Comparison of ENCODE assay signal across 8 cellular contexts in genomic region chr19:57613941-57614743, GRCh38. TPM values are rescaled to one million over a fixed set of nuclear protein-coding genes. Genes with fewer than 3 reads are reported as not detected.
DNase-seq lines count a peak whose midpoint lies in the region; ATAC-seq, FAIRE-seq and TF ChIP-seq lines count a peak whose summit lies in the region.

Gene ZNF134, plus strand, starts transcription at chr19:57614242. Its CDS starts 5,227 bp downstream, at chr19:57619469.

- peak; percentile 79 for TF ChIP-seq POLR2A in GM12892 (IDR thresholded peaks at IDR 0.05; ENCODE audit: low read depth, low read length)

- DNase-seq in GM12892 (ENCODE audit: insufficient read length) (peak; percentile 91), NCI-H187 treated with DMSO at 0.1 percent for 48 hours (lab: John Stamatoyannopoulos, UW) (peak; percentile 47), T-helper 9 cell (peak; percentile 79), astrocyte of the hippocampus (ENCODE audit: low read depth, low spot score) (peak; percentile 96), hypothalamus (lab: John Stamatoyannopoulos, UW) (peak; percentile 1 to 91 (median 80)), retina (peak; percentile 95), cortex of kidney (lab: John Stamatoyannopoulos, UW) (no peak)

- FAIRE-seq in GM12892 (lab: Jason Lieb, UNC) = peak; percentile 96

- ATAC-seq in HG02852 (IDR thresholded peaks at IDR 0.05; ENCODE audit: unreplicated experiment) = peak; percentile 98

RNA-seq across cellular contexts. Expression of gene ZNF134, which starts in this region (rescaled TPM):
- polyA plus RNA-seq in GM12892 (2012; ENCODE audit: missing spikeins) = 5.1 TPM
